5 cellular contexts compared by ENCODE assay signal in the genomic region with DNA sequence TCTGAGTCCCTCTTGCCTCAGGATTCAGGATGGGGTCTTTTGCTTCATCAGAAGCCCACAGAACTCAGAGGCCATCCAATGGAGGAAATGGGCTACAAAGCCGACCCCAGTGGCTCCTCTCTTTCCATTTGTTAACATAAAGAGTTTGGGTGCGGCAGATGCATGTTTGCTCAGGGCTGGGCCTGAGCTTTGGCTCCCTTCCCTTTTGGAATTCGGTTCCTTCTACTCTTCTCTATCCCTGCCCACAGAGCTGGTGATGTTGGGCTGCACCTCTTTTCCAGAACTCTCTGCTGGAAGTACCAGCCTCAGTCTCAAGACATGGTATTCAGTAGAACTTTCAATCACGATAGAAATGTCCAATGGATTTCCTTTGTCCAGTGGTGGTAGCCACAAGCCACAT.
"Had no signal": no experiment of that assay in that cellular context is flagged by ENCODE, and none has a peak within 500 bp of the region (broad histone marks: within the 10 kb centered on the region; RNA-seq: fewer than 3 reads in every experiment).

No MANE protein-coding gene starts in this region.

- H3K4me3 Mint-ChIP-seq: GM23338, H9 had no signal

- H3K9me3 Mint-ChIP-seq: GM23338, H9 had no signal

- H3K4me3 ChIP-seq: GM23338, K562 had no signal

- DNase-seq: H9, HCEC 1CT had no signal

- ATAC-seq: GM23338, K562 had no signal

- H3K27ac Mint-ChIP-seq: GM23338, H9 had no signal

- H3K27ac ChIP-seq: HL-60 had no signal
